In genomic region chr16:63904930-63905329, GRCh38 we compare ENCODE assay signal across 29 cellular contexts.
A peak's percentile ranks its signal among the peaks of the same experiment; 100 is the strongest.
DNase-seq lines count a peak whose midpoint lies in the region; ATAC-seq, FAIRE-seq and TF ChIP-seq lines count a peak whose summit lies in the region.
"Had no signal": no experiment of that assay in that cellular context is flagged by ENCODE, and none has a peak within 500 bp of the region (broad histone marks: within the 10 kb centered on the region; RNA-seq: fewer than 3 reads in every experiment).

No MANE protein-coding gene starts in this region.

- no peak overlapping the region for H3K27ac Mint-ChIP-seq in H9
- H3K27ac Mint-ChIP-seq in activated naive CD4-positive, alpha-beta T cell treated with anti-CD3 and anti-CD28 coated beads, Interleukin-2, amount 50 U/mL, for 72 hours, result no peak overlapping the region
- H3K27ac Mint-ChIP-seq: CD14-positive monocyte; CD4-positive, alpha-beta memory T cell; CD4-positive, CD25-positive, alpha-beta regulatory T cell; CD8-positive, alpha-beta memory T cell had no signal

- H2BK120ac ChIP-seq in H9 (ENCODE audit: low read depth, low read length, poor library complexity, severe bottlenecking) (no peak overlapping the region), H1 (replicated peaks; ENCODE audit: low read depth, low read length) (no peak overlapping the region), neuronal stem cell (ENCODE audit: low read depth, low read length) (no peak overlapping the region)

- H3K18ac ChIP-seq in H9 (ENCODE audit: insufficient read length, low read depth, low read length) (peak overlapping the region; percentile 48), H1 (ENCODE audit: extremely low read depth, low read length) (no peak overlapping the region), neuronal stem cell (ENCODE audit: low read length) (no peak overlapping the region)

- intact Hi-C loops in spleen (cut with DNase I; ENCODE audit: low total_unique reads), result no loop called here

- H3K79me2 ChIP-seq in H9 (ENCODE audit: insufficient read depth, low read length) (no peaks in the 10 kb centered on the region), H1 (ENCODE audit: control insufficient read depth in 1 of 2, insufficient read depth in 2 of 2, low read length in 2 of 2) (no peaks in the 10 kb centered on the region)

- H3K4ac ChIP-seq in H9 (ENCODE audit: low read depth, low read length) (no peak overlapping the region), H1 (replicated peaks; ENCODE audit: insufficient read length, low read depth, low read length) (no peak overlapping the region), neuronal stem cell (ENCODE audit: low read length) (no peak overlapping the region)

- DNase-seq in H9 (no peak), H1 (ENCODE audit: low read depth in 1 of 2, low spot score in 2 of 2) (no peak), neuronal stem cell (ENCODE audit: low spot score) (no peak), spleen (peak; percentile 47)
- DNase-seq in activated naive CD4-positive, alpha-beta T cell treated with anti-CD3 and anti-CD28 coated beads, Interleukin-2, amount 50 U/mL, for 72 hours (ENCODE audit: low spot score in 2 of 2), result no peak
- DNase-seq in activated T-cell treated with anti-CD3 and anti-CD28 coated beads, Interleukin-2, amount 50 U/mL, for 1 hour, result no peak
- DNase-seq: 8988T; ACHN; BE2C; C1 segment of cervical spinal cord; CD4-positive, alpha-beta memory T cell; CD4-positive, CD25-positive, alpha-beta regulatory T cell; COR-L47; DMS 273 treated with DMSO at 0.1 percent for 48 hours; DMS153; DMS53; DMS79; DND-41; EL; GDM1 had no signal

- FAIRE-seq in H1 (lab: Jason Lieb, UNC), result no peak
- FAIRE-seq: A204.1, GM12878, GM12892, GM18507 had no signal

- H4K20me1 ChIP-seq in H9 (ENCODE audit: control insufficient read depth, insufficient read depth, insufficient read length) (no peaks in the 10 kb centered on the region), H1 (replicated peaks in 1 of 2; ENCODE audit: control insufficient read depth in 1 of 2, insufficient read depth in 2 of 2, low read length in 2 of 2) (no peaks in the 10 kb centered on the region)
- H4K20me1 ChIP-seq: BLaER1 had no signal

- H3T11ph ChIP-seq in H9 (ENCODE audit: low read length), result no peak overlapping the region

- ATAC-seq in activated naive CD4-positive, alpha-beta T cell treated with anti-CD3 and anti-CD28 coated beads, Interleukin-2, amount 50 U/mL, for 72 hours, result no peak
- ATAC-seq in GM21360 (IDR thresholded peaks at IDR 0.05; ENCODE audit: unreplicated experiment) (no peak), HG02798 (IDR thresholded peaks at IDR 0.05; ENCODE audit: poor library complexity, unreplicated experiment) (no peak)
- ATAC-seq: GM12878 had no signal

- H3K27me3 ChIP-seq in H9 (ENCODE audit: insufficient read depth, low read length) (no peaks in the 10 kb centered on the region), H1 (replicated peaks in 1 of 4; ENCODE audit: control insufficient read depth in 3 of 4, extremely low read depth in 1 of 4, insufficient read depth in 3 of 4, low read length in 3 of 4) (no peaks in the 10 kb centered on the region), neuronal stem cell (ENCODE audit: control insufficient read depth in 3 of 3, insufficient read depth in 3 of 3, low read depth in 1 of 3, low read length in 3 of 3) (no peaks in the 10 kb centered on the region), spleen (replicated peaks in 1 of 7) (no peaks in the 10 kb centered on the region)
- H3K27me3 ChIP-seq: BE2C, BLaER1 had no signal

- H3K9me3 ChIP-seq in H9 (ENCODE audit: control insufficient read depth, low read depth, low read length), result no peaks in the 10 kb centered on the region
- H3K9me3 ChIP-seq in H1 (ENCODE audit: insufficient read depth in 2 of 2, low read depth in 1 of 2, low read length in 1 of 2), result no peaks in the 10 kb centered on the region
- peaks cover 0 to 2% of the 10 kb centered on the region in 2 donors for H3K9me3 ChIP-seq in neuronal stem cell (replicated peaks in 1 of 2; ENCODE audit: control insufficient read depth in 2 of 2, insufficient read depth in 1 of 2, low read depth in 1 of 2, low read length in 2 of 2)
- peaks cover 0 to 12% (median 3%) of the 10 kb centered on the region in 8 donors for H3K9me3 ChIP-seq in spleen
- H3K9me3 ChIP-seq: BE2C, BLaER1 had no signal

- H2BK20ac ChIP-seq in H9 (ENCODE audit: low read depth, low read length, poor library complexity, severe bottlenecking) (no peak overlapping the region), H1 (ENCODE audit: low read length) (no peak overlapping the region)

- no peak overlapping the region for H2BK15ac ChIP-seq in H9 (ENCODE audit: low read depth, low read length)
- H2BK15ac ChIP-seq in H1 (ENCODE audit: low read length), result no peak overlapping the region
- H2BK15ac ChIP-seq in neuronal stem cell (ENCODE audit: low read length), result peak overlapping the region; percentile 58

- H3K56ac ChIP-seq in H9 (ENCODE audit: insufficient read length, low read depth, low read length) (no peak overlapping the region), H1 (replicated peaks; ENCODE audit: insufficient read length, low read depth, low read length) (no peak overlapping the region)

- H4K8ac ChIP-seq in H9 (replicated peaks; ENCODE audit: insufficient read length, low read depth, low read length) (no peak overlapping the region), H1 (ENCODE audit: extremely low read depth, insufficient read depth, low read length) (peak overlapping the region; percentile 57), neuronal stem cell (ENCODE audit: low read depth, low read length) (no peak overlapping the region)

- H3K4me2 ChIP-seq in H9 (ENCODE audit: insufficient read depth, insufficient read length, low read length) (no peak overlapping the region), H1 (ENCODE audit: insufficient read depth in 1 of 2, low read depth in 2 of 2, low read length in 2 of 2) (no peak overlapping the region), neuronal stem cell (ENCODE audit: insufficient read depth, low read length, poor library complexity, severe bottlenecking) (no peak overlapping the region)
- H3K4me2 ChIP-seq: BLaER1 had no signal

- no peak for TF ChIP-seq CTCF in H9 (conservative IDR thresholded peaks at IDR 0.05)
- TF ChIP-seq CTCF in H1 (IDR thresholded peaks at IDR 0.05; ENCODE audit: control extremely low read depth in 1 of 3, insufficient read depth in 1 of 3, low read depth in 1 of 3, low read length in 3 of 3), result no peak
- no peak for TF ChIP-seq CTCF in spleen (IDR thresholded peaks at IDR 0.05 in 8 of 11, conservative IDR thresholded peaks at IDR 0.05 in 3 of 11)

- H2AK5ac ChIP-seq in H9 (ENCODE audit: insufficient read length, low read length) (no peak overlapping the region), H1 (ENCODE audit: low read depth, low read length) (no peak overlapping the region), neuronal stem cell (ENCODE audit: low read depth, low read length) (peak overlapping the region; percentile 40)

- TF ChIP-seq POLR2A in H1 (IDR thresholded peaks at IDR 0.05; ENCODE audit: control extremely low read depth in 1 of 2, low read depth in 2 of 2, low read length in 2 of 2) (no peak), spleen (IDR thresholded peaks at IDR 0.05) (no peak)

- H2BK12ac ChIP-seq in H9 (ENCODE audit: insufficient read length, low read depth, low read length) (no peak overlapping the region), H1 (ENCODE audit: low read depth, low read length) (no peak overlapping the region), neuronal stem cell (ENCODE audit: low read length) (no peak overlapping the region)

- no peak for TF ChIP-seq EP300 in H1 (IDR thresholded peaks at IDR 0.05; ENCODE audit: borderline replicate concordance in 1 of 2, low read depth in 2 of 2, low read length in 2 of 2)

- TF ChIP-seq RAD21 in H1 (IDR thresholded peaks at IDR 0.05 in 1 of 2, conservative IDR thresholded peaks at IDR 0.05 in 1 of 2; ENCODE audit: low read depth in 2 of 2, low read length in 2 of 2), result no peak

- H3K9ac ChIP-seq in H9 (ENCODE audit: extremely low read depth, insufficient read length, low read length) (no peak overlapping the region), H1 (replicated peaks in 1 of 4; ENCODE audit: extremely low read depth in 1 of 4, low read depth in 3 of 4, low read length in 3 of 4) (no peak overlapping the region), neuronal stem cell (ENCODE audit: low read depth, low read length, poor library complexity) (no peak overlapping the region)
- H3K9ac ChIP-seq: BLaER1 had no signal

- no peaks in the 10 kb centered on the region for H3K4me1 ChIP-seq in H9 (ENCODE audit: insufficient read depth, low read length)
- H3K4me1 ChIP-seq in H1 (replicated peaks in 1 of 4; ENCODE audit: control insufficient read depth in 3 of 4, insufficient read depth in 4 of 4, low read length in 3 of 4), result no peaks in the 10 kb centered on the region
- H3K4me1 ChIP-seq in neuronal stem cell (ENCODE audit: control insufficient read depth in 2 of 2, insufficient read depth in 1 of 2, low read depth in 1 of 2, low read length in 2 of 2), result no peaks in the 10 kb centered on the region
- no peaks in the 10 kb centered on the region for H3K4me1 ChIP-seq in spleen
- H3K4me1 ChIP-seq: BE2C, BLaER1 had no signal

- CTCF ChIA-PET in H1 (lab: Charles Lee; ENCODE audit: partially characterized antibody), result no interaction called here

- no peak overlapping the region for H2BK5ac ChIP-seq in H9 (ENCODE audit: insufficient read length, low read length)
- no peak overlapping the region for H2BK5ac ChIP-seq in H1 (ENCODE audit: low read depth, low read length)
- no peak overlapping the region for H2BK5ac ChIP-seq in neuronal stem cell (ENCODE audit: low read length)

- H3K27ac ChIP-seq in H9 (ENCODE audit: insufficient read length, low read depth, low read length) (no peak overlapping the region), H1 (ENCODE audit: low read depth, low read length) (no peak overlapping the region), neuronal stem cell (replicated peaks; ENCODE audit: low read length) (no peak overlapping the region), spleen (no peak overlapping the region)
- H3K27ac ChIP-seq: BLaER1 had no signal

- H2AFZ ChIP-seq in H9 (ENCODE audit: low read length) (no peak overlapping the region), H1 (ENCODE audit: low read length) (no peak overlapping the region), neuronal stem cell (ENCODE audit: low read length) (no peak overlapping the region)

- H3K4me1 Mint-ChIP-seq in H9, result no peaks in the 10 kb centered on the region
- H3K4me1 Mint-ChIP-seq: CD14-positive monocyte; CD4-positive, alpha-beta memory T cell; CD4-positive, CD25-positive, alpha-beta regulatory T cell; CD8-positive, alpha-beta memory T cell had no signal

- H3K4me3 ChIP-seq in H1 (ENCODE audit: extremely low read depth in 1 of 4, insufficient read depth in 2 of 4, low read depth in 3 of 4, low read length in 4 of 4), result no peak overlapping the region
- H3K4me3 ChIP-seq in neuronal stem cell (ENCODE audit: low read length in 2 of 2), result no peak overlapping the region
- H3K4me3 ChIP-seq in spleen, result no peak overlapping the region
- H3K4me3 ChIP-seq: BLaER1, GM12878 had no signal

- POLR2A ChIA-PET in H1 (lab: Charles Lee; ENCODE audit: partially characterized antibody), result no interaction called here

- no peak overlapping the region for H3K14ac ChIP-seq in H9 (ENCODE audit: insufficient read depth, low read length)
- peak overlapping the region; percentile 20 for H3K14ac ChIP-seq in H1 (ENCODE audit: insufficient read length)
- no peak overlapping the region for H3K14ac ChIP-seq in neuronal stem cell (ENCODE audit: low read length)

- H3K23ac ChIP-seq in H9 (ENCODE audit: insufficient read length, low read depth, low read length), result no peak overlapping the region
- no peak overlapping the region for H3K23ac ChIP-seq in H1 (ENCODE audit: insufficient read length)
- no peak overlapping the region for H3K23ac ChIP-seq in neuronal stem cell (ENCODE audit: low read depth, low read length, poor library complexity)

- H3K79me1 ChIP-seq in H9 (ENCODE audit: insufficient read depth, low read depth, low read length, poor library complexity, severe bottlenecking) (no peaks in the 10 kb centered on the region), H1 (ENCODE audit: low read depth, low read length) (no peaks in the 10 kb centered on the region), neuronal stem cell (ENCODE audit: low read depth, low read length) (no peaks in the 10 kb centered on the region)

- H4K5ac ChIP-seq in H9 (ENCODE audit: insufficient read length, low read depth, low read length) (no peak overlapping the region), H1 (ENCODE audit: insufficient read length, low read depth, low read length) (no peak overlapping the region)

- H3K4me3 Mint-ChIP-seq in H9, result no peak overlapping the region
- H3K4me3 Mint-ChIP-seq: CD14-positive monocyte; CD4-positive, alpha-beta memory T cell; CD4-positive, CD25-positive, alpha-beta regulatory T cell; CD8-positive, alpha-beta memory T cell had no signal

- no peaks in the 10 kb centered on the region for H3K23me2 ChIP-seq in H9 (ENCODE audit: insufficient read length, low read depth, low read length, poor library complexity, severe bottlenecking)
- H3K23me2 ChIP-seq in H1 (ENCODE audit: low read depth, low read length), result no peaks in the 10 kb centered on the region

- no peaks in the 10 kb centered on the region for H3K36me3 Mint-ChIP-seq in H9 (ENCODE audit: insufficient read depth in 1 of 3, low read depth in 3 of 3)
- H3K36me3 Mint-ChIP-seq in activated naive CD4-positive, alpha-beta T cell treated with anti-CD3 and anti-CD28 coated beads, Interleukin-2, amount 50 U/mL, for 72 hours, result peaks cover 0 to 8% of the 10 kb centered on the region in 2 donors
- H3K36me3 Mint-ChIP-seq: CD14-positive monocyte; CD4-positive, alpha-beta memory T cell; CD4-positive, CD25-positive, alpha-beta regulatory T cell; CD8-positive, alpha-beta memory T cell had no signal

- H4K91ac ChIP-seq in H9 (ENCODE audit: insufficient read length, low read depth, low read length) (no peak overlapping the region), H1 (replicated peaks; ENCODE audit: insufficient read length, low read length) (no peak overlapping the region), neuronal stem cell (ENCODE audit: low read depth, low read length, poor library complexity) (no peak overlapping the region)

- WGBS in H9 (ENCODE audit: extremely low coverage, insufficient read length, low lambda C conversion rate), result no CpG with 5 or more reads among the region's 2 CpGs
- 82% methylated on average over 2 of the region's 2 CpGs; no CpG with 5 or more reads in 1 of the 2 experiments for WGBS in H1 (ENCODE audit: extremely low coverage in 1 of 2, insufficient coverage in 1 of 2, insufficient read length in 1 of 2, insufficient replicate concordance in 2 of 2, low coverage in 1 of 2, low lambda C conversion rate in 2 of 2, missing lambda C conversion rate in 1 of 2), 2 experiments
- WGBS in neuronal stem cell (ENCODE audit: extremely low coverage in 2 of 2, insufficient read length in 2 of 2, insufficient replicate concordance in 1 of 2), 2 donors, result no CpG with 5 or more reads among the region's 2 CpGs
- WGBS in spleen, 5 donors, result 68 to 100% (median 77%) methylated on average over 1 to 2 of the region's 2 CpGs

- H3K36me3 ChIP-seq in H1 (ENCODE audit: control insufficient read depth in 2 of 4, insufficient read depth in 4 of 4, low read length in 3 of 4), result no peaks in the 10 kb centered on the region
- H3K36me3 ChIP-seq in neuronal stem cell (replicated peaks in 1 of 2; ENCODE audit: control insufficient read depth in 2 of 2, insufficient read depth in 2 of 2, low read length in 2 of 2), result no peaks in the 10 kb centered on the region
- no peaks in the 10 kb centered on the region for H3K36me3 ChIP-seq in spleen
- H3K36me3 ChIP-seq: BE2C, BLaER1 had no signal

- H3K27me3 Mint-ChIP-seq in H9 (ENCODE audit: low read depth), result no peaks in the 10 kb centered on the region
- H3K27me3 Mint-ChIP-seq: CD4-positive, alpha-beta memory T cell; CD4-positive, CD25-positive, alpha-beta regulatory T cell; CD8-positive, alpha-beta memory T cell had no signal

- no peaks in the 10 kb centered on the region; a peak in 1 of 5 replicates for H3K9me3 Mint-ChIP-seq in H9
- peaks cover 18 to 32% of the 10 kb centered on the region in 2 donors for H3K9me3 Mint-ChIP-seq in activated naive CD4-positive, alpha-beta T cell treated with anti-CD3 and anti-CD28 coated beads, Interleukin-2, amount 50 U/mL, for 72 hours
